8 cellular contexts compared by ENCODE assay signal in the genomic region with DNA sequence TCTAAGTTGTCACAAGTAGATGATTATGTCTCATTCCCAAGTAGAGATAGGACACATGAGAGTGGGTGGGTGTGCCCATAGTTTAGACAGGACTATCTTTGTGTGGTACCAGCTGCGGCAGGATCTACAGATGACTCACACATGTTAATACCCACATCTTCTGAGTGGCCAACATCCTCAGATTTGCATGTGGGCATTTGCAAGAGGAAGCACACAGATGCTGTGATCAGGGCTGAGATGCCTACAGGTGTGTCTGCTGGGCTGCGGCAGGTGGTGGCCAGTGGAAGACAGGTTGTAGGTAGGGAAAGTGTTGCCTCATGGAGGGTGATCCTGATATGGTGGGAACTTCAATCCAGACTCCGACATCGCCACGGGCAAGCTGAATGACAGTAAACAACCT. TPM values are rescaled to one million over a fixed set of nuclear protein-coding genes. Genes with fewer than 3 reads are reported as not detected.
A peak's percentile ranks its signal among the peaks of the same experiment; 100 is the strongest.
DNase-seq lines count a peak whose midpoint lies in the region; ATAC-seq, FAIRE-seq and TF ChIP-seq lines count a peak whose summit lies in the region.

No MANE protein-coding gene starts in this region.

- H3K36me3 ChIP-seq in H7 (replicated peaks; ENCODE audit: control insufficient read depth, insufficient read depth, low read length) (no peaks in the 10 kb centered on the region), gastrocnemius medialis (no peaks in the 10 kb centered on the region), right atrium auricular region (no peaks in the 10 kb centered on the region)

- ATAC-seq in GM21737 (IDR thresholded peaks at IDR 0.05; ENCODE audit: unreplicated experiment) (peak; percentile 61), gastrocnemius medialis (no peak)

- H3K9me3 ChIP-seq in gastrocnemius medialis (no peaks in the 10 kb centered on the region), right atrium auricular region (no peaks in the 10 kb centered on the region)

- intact Hi-C loops in gastrocnemius medialis (cut with DNase I; ENCODE audit: low total_unique reads) = no loop called here

- TF ChIP-seq POLR2A in GM12891 (IDR thresholded peaks at IDR 0.05; ENCODE audit: low read depth, low read length) = no peak
- TF ChIP-seq POLR2A in gastrocnemius medialis (IDR thresholded peaks at IDR 0.05) = no peak

- H3K4me1 ChIP-seq in gastrocnemius medialis (peaks cover 47 to 65% of the 10 kb centered on the region in 2 donors), right atrium auricular region (peaks cover 0 to 64% of the 10 kb centered on the region in 2 donors)

- in situ Hi-C loops in gastrocnemius medialis (cut with MboI; ENCODE audit: low sequenced_read_pairs in 4 of 4) = no loop called here

- DNase-seq in GM12891 (ENCODE audit: insufficient read length, low spot score) (no peak), NCI-H1048 (lab: John Stamatoyannopoulos, UW) (peak; percentile 11), kidney tubule cell (ENCODE audit: low spot score) (peak; percentile 61), NCI-H2227 (lab: John Stamatoyannopoulos, UW; ENCODE audit: unreplicated experiment) (no peak), H7 (no peak), gastrocnemius medialis (no peak), right atrium auricular region (ENCODE audit: low spot score) (no peak)

- FAIRE-seq in GM12891 (lab: Jason Lieb, UNC) = peak; percentile 67

- H3K27me3 ChIP-seq in H7 (ENCODE audit: control insufficient read depth, insufficient read depth, low read length) = no peaks in the 10 kb centered on the region
- H3K27me3 ChIP-seq in gastrocnemius medialis = no peaks in the 10 kb centered on the region
- no peaks in the 10 kb centered on the region for H3K27me3 ChIP-seq in right atrium auricular region

- no peak overlapping the region for H3K27ac ChIP-seq in gastrocnemius medialis
- no peak overlapping the region for H3K27ac ChIP-seq in right atrium auricular region

- TF ChIP-seq CTCF in gastrocnemius medialis (IDR thresholded peaks at IDR 0.05 in 4 of 5, conservative IDR thresholded peaks at IDR 0.05 in 1 of 5) = no peak
- TF ChIP-seq CTCF in right atrium auricular region (IDR thresholded peaks at IDR 0.05) = no peak

- no peak overlapping the region for H3K4me3 ChIP-seq in H7 (ENCODE audit: insufficient read depth, low read depth, low read length)
- no peak overlapping the region for H3K4me3 ChIP-seq in gastrocnemius medialis
- H3K4me3 ChIP-seq in right atrium auricular region = no peak overlapping the region

TF ChIP-seq in GM12891, 5 proteins besides CTCF, POLR2A, EP300 and RAD21:
- no peak for TF ChIP-seq POLR2AphosphoS5 (IDR thresholded peaks at IDR 0.05; ENCODE audit: low read depth, low read length)
- TF ChIP-seq POU2F2 (IDR thresholded peaks at IDR 0.05; ENCODE audit: low read depth, low read length) = peak; percentile 71
- no peak for TF ChIP-seq TAF1 (IDR thresholded peaks at IDR 0.05; ENCODE audit: low read depth, low read length)
TF ChIP-seq in GM12891: peak in this region for 1.

RNA-seq across cellular contexts. Expression of a gene that starts 50.8 kb away (rescaled TPM):
- polyA plus RNA-seq in GM12891 (2012; ENCODE audit: low read depth, missing spikeins) = 12.6 TPM
- 13.4 and 24.1 TPM in 2 replicates for total RNA-seq in H7 (2014; rRNA removed; shearing (Covaris generic))
- total RNA-seq in gastrocnemius medialis = 10 to 100 TPM; 24.1 to 66.3 (median 40.1) TPM
- 10 to 100 TPM; 57.5 to 75.8 TPM for total RNA-seq in right atrium auricular region

Comparison
In these comparisons a context has a peak if more than half of its experiments do, and no peak if none do; other contexts are left out.
1. DNase-seq: peak in NCI-H1048 (single experiment) and kidney tubule cell (single experiment); none in GM12891 (single experiment), NCI-H2227 (single experiment), H7 (single experiment), gastrocnemius medialis (0 of 2) and right atrium auricular region (single experiment).